ENCODE assay signal across 18 cellular contexts in the genomic region with DNA sequence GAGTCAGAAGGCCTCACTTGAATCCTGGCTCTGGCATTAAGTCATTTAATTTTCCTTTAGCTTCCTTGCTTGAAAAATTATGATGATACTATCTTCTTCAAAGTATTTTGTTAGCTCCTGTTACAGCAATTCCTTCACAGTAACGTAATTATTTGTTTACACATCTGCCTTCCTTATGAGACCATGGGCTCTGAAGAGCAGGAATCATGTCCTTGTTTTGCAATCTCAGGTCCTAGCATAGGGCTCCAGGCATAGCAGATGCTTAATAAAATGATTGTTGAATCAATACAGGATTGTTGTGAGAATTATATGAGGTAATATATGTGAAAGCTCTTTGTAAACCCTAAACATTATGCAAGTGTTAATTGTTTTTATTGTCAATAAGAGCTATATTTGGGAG. TPM values are rescaled to one million over a fixed set of nuclear protein-coding genes. Genes with fewer than 3 reads are reported as not detected.
DNase-seq lines count a peak whose midpoint lies in the region; ATAC-seq and TF ChIP-seq lines count a peak whose summit lies in the region.
"Had no signal": no experiment of that assay in that cellular context is flagged by ENCODE, and none has a peak within 500 bp of the region (broad histone marks: within the 10 kb centered on the region; RNA-seq: fewer than 3 reads in every experiment).

No MANE protein-coding gene starts in this region.

- H3K4me2 ChIP-seq in IMR-90 (ENCODE audit: low read depth, low read length) = no peak overlapping the region
- H3K4me2 ChIP-seq in osteoblast (ENCODE audit: insufficient read depth, low read length) = no peak overlapping the region
- H3K4me2 ChIP-seq: neural progenitor cell had no signal

- TF ChIP-seq CTCF in IMR-90 (conservative IDR thresholded peaks at IDR 0.05; ENCODE audit: low read depth, low read length) (no peak), osteoblast (IDR thresholded peaks at IDR 0.05; ENCODE audit: extremely low read depth, low read depth, low read length) (no peak), stomach (IDR thresholded peaks at IDR 0.05) (no peak), body of pancreas (IDR thresholded peaks at IDR 0.05) (no peak)

- H2BK15ac ChIP-seq in IMR-90 (ENCODE audit: low read depth, low read length) = no peak overlapping the region

- no peak overlapping the region for H3K4ac ChIP-seq in IMR-90 (ENCODE audit: low read depth, low read length)

- no peak overlapping the region for H3K23ac ChIP-seq in IMR-90 (ENCODE audit: low read depth, low read length)

- in situ Hi-C loops in IMR-90 (cut with MboI; ENCODE audit: low sequenced_read_pairs) = no loop called here

- dilution Hi-C loops in IMR-90 (cut with HindIII; ENCODE audit: low sequenced_read_pairs, unreplicated experiment) = no loop called here

- H4K91ac ChIP-seq in IMR-90 (ENCODE audit: insufficient read depth, low read depth, low read length) = no peak overlapping the region

- TF ChIP-seq POLR2A in IMR-90 (IDR thresholded peaks at IDR 0.05; ENCODE audit: low read depth, low read length) = no peak
- TF ChIP-seq POLR2A in stomach (IDR thresholded peaks at IDR 0.05) = no peak
- TF ChIP-seq POLR2A in body of pancreas (IDR thresholded peaks at IDR 0.05) = no peak

- no peak overlapping the region for H4K5ac ChIP-seq in IMR-90 (ENCODE audit: low read depth, low read length)

- no peak overlapping the region for H3K56ac ChIP-seq in IMR-90 (ENCODE audit: extremely low read depth, insufficient read depth, low read length)

- intact Hi-C loops in IMR-90 (cut with micrococcal nuclease) (no loop called here), sciatic nerve (cut with DNase I) (no loop called here), stomach (cut with DNase I; ENCODE audit: low total_unique reads) (no loop called here), body of pancreas (cut with DNase I) (no loop called here)

- H3K4me3 ChIP-seq in IMR-90 (ENCODE audit: insufficient read depth, low read depth, low read length) = no peak overlapping the region
- H3K4me3 ChIP-seq in osteoblast (ENCODE audit: insufficient read depth, low read length) = no peak overlapping the region
- no peak overlapping the region for H3K4me3 ChIP-seq in stomach
- no peak overlapping the region for H3K4me3 ChIP-seq in body of pancreas
- H3K4me3 ChIP-seq: GM12878, neural progenitor cell had no signal

- WGBS in IMR-90 (ENCODE audit: extremely low coverage in 2 of 2, insufficient read length in 1 of 2), 2 experiments = no CpG with 5 or more reads among the region's 1 CpG
- WGBS in stomach, 5 donors = 42 to 60% (median 52%) methylated on average over 1 of the region's 1 CpG
- 28 to 39% methylated on average over 1 of the region's 1 CpG for WGBS in body of pancreas, 2 donors

- H3K9me3 ChIP-seq in IMR-90 (ENCODE audit: control insufficient read depth, insufficient read depth, low read length) = no peaks in the 10 kb centered on the region
- no peaks in the 10 kb centered on the region for H3K9me3 ChIP-seq in osteoblast (ENCODE audit: low read depth, low read length)
- no peaks in the 10 kb centered on the region for H3K9me3 ChIP-seq in stomach
- no peaks in the 10 kb centered on the region for H3K9me3 ChIP-seq in body of pancreas

- peaks cover 15 to 51% of the 10 kb centered on the region in 2 experiments for H3K79me1 ChIP-seq in IMR-90 (ENCODE audit: low read depth in 1 of 2, low read length in 2 of 2)

- H3K36me3 ChIP-seq in IMR-90 (ENCODE audit: control insufficient read depth, insufficient read depth, low read length) (peaks cover 2% of the 10 kb centered on the region; the same call in 1 of the 2 replicates), osteoblast (ENCODE audit: insufficient read depth, low read length) (no peaks in the 10 kb centered on the region), stomach (no peaks in the 10 kb centered on the region), body of pancreas (replicated peaks in 1 of 2; ENCODE audit: insufficient read depth in 1 of 2, low read depth in 2 of 2) (no peaks in the 10 kb centered on the region)
- H3K36me3 ChIP-seq: neural progenitor cell had no signal

- no peak overlapping the region for H4K8ac ChIP-seq in IMR-90 (ENCODE audit: low read depth in 2 of 2, low read length in 2 of 2)

- BruUV-seq in IMR-90 (replicated peaks; lab: Mats Ljungman, UMichigan) = no TSS peak

- no peak overlapping the region for H2AK5ac ChIP-seq in IMR-90 (ENCODE audit: low read depth, low read length)

- TF ChIP-seq EP300 in stomach (IDR thresholded peaks at IDR 0.05) = no peak

- CTCF ChIA-PET in IMR-90 (lab: Yijun Ruan, JAX) = interaction anchor here (0.6 to 2.1 kb wide), 8 partner anchors 9 to 198 kb away, joined by 3 to 7 read pairs (median 4); a partner anchor contains a TSS

- H3K27me3 ChIP-seq in IMR-90 (ENCODE audit: control insufficient read depth, insufficient read depth, low read length) = no peaks in the 10 kb centered on the region
- no peaks in the 10 kb centered on the region for H3K27me3 ChIP-seq in osteoblast (ENCODE audit: insufficient read depth, low read length)
- no peaks in the 10 kb centered on the region for H3K27me3 ChIP-seq in stomach
- H3K27me3 ChIP-seq in body of pancreas = no peaks in the 10 kb centered on the region
- H3K27me3 ChIP-seq: neural progenitor cell had no signal

- H3K4me1 ChIP-seq in IMR-90 (ENCODE audit: control insufficient read depth, insufficient read depth, low read length) (0 out of 2 replicates have a peak, but pooled peaks cover 1% of the 10 kb centered on the region), osteoblast (ENCODE audit: insufficient read depth, low read length) (no peaks in the 10 kb centered on the region), stomach (peaks cover 0 to 14% (median 2%) of the 10 kb centered on the region in 4 donors), body of pancreas (peaks cover 8% of the 10 kb centered on the region)

- H2AFZ ChIP-seq in IMR-90 (replicated peaks; ENCODE audit: low read length, poor library complexity) (no peak overlapping the region), osteoblast (ENCODE audit: low read length) (no peak overlapping the region)
- H2AFZ ChIP-seq: neural progenitor cell had no signal

- ATAC-seq in IMR-90 (ENCODE audit: low read depth) (peak; percentile 90), sciatic nerve (peak; percentile 91), body of pancreas (no peak)
- ATAC-seq: esophagus mucosa, GM12878, Panc1 had no signal

- H2BK5ac ChIP-seq in IMR-90 (ENCODE audit: low read depth, low read length, poor library complexity, severe bottlenecking) = no peak overlapping the region

- no peak overlapping the region for H3K9ac ChIP-seq in IMR-90 (ENCODE audit: low read depth, low read length)
- H3K9ac ChIP-seq: neural progenitor cell had no signal

- peaks cover 4% of the 10 kb centered on the region; the same call in 1 of the 2 replicates for H4K20me1 ChIP-seq in IMR-90 (ENCODE audit: insufficient read depth, low read length)
- peaks cover 15% of the 10 kb centered on the region for H4K20me1 ChIP-seq in osteoblast (ENCODE audit: insufficient read depth, low read length)

- H2AK9ac ChIP-seq in IMR-90 (replicated peaks; ENCODE audit: low read depth, low read length, poor library complexity) = no peak overlapping the region

- H2BK20ac ChIP-seq in IMR-90 (ENCODE audit: low read depth, low read length) = no peak overlapping the region

- H3K18ac ChIP-seq in IMR-90 (ENCODE audit: low read depth, low read length) = no peak overlapping the region

- peak; percentile 14 for DNase-seq in NCI-H2171 treated with DMSO at 0.1 percent for 48 hours (lab: John Stamatoyannopoulos, UW)
- DNase-seq in NCI-H2171 (lab: John Stamatoyannopoulos, UW) = no peak
- DNase-seq in IMR-90 = peak; percentile 80
- peak; percentile 3 for DNase-seq in epithelial cell of prostate (ENCODE audit: low read depth, low spot score)
- no peak for DNase-seq in sciatic nerve (ENCODE audit: low spot score)
- no peak for DNase-seq in osteoblast (ENCODE audit: insufficient read length, low spot score, missing footprints)
- no peak for DNase-seq in stomach
- DNase-seq in body of pancreas = no peak
- DNase-seq: activated naive CD4-positive, alpha-beta T cell treated with anti-CD3 and anti-CD28 coated beads, Interleukin-2, amount 50 U/mL, for 16 hours; activated T-cell treated with anti-CD3 and anti-CD28 coated beads, Interleukin-2, amount 50 U/mL, for 1 hour; kidney; NCI-H1092; NCI-H82; stimulated activated CD4-positive, alpha-beta T cell treated with anti-CD3 and anti-CD28 coated beads, Interleukin-15, amount 100 ng/mL, for 24 hours had no signal

- TF ChIP-seq RAD21 in IMR-90 (IDR thresholded peaks at IDR 0.05; ENCODE audit: low read length) = no peak

- no peak overlapping the region for H2BK120ac ChIP-seq in IMR-90 (ENCODE audit: low read depth, low read length)

- no peaks in the 10 kb centered on the region; the same call in 1 of the 2 replicates for H3K9me1 ChIP-seq in IMR-90 (ENCODE audit: insufficient read depth, low read length)

- POLR2A ChIA-PET in IMR-90 (lab: Charles Lee; ENCODE audit: unreplicated experiment) = no interaction called here

- H3K14ac ChIP-seq in IMR-90 (replicated peaks; ENCODE audit: low read depth, low read length) = no peak overlapping the region

- H3K79me2 ChIP-seq in osteoblast (ENCODE audit: insufficient read depth, low read length) = peaks cover 49% of the 10 kb centered on the region

- no peak overlapping the region for H3K27ac ChIP-seq in IMR-90 (ENCODE audit: insufficient read depth, low read length)
- H3K27ac ChIP-seq in epithelial cell of prostate = no peak overlapping the region
- no peak overlapping the region for H3K27ac ChIP-seq in osteoblast (ENCODE audit: low read depth, low read length)
- no peak overlapping the region for H3K27ac ChIP-seq in stomach
- no peak overlapping the region for H3K27ac ChIP-seq in body of pancreas
- H3K27ac ChIP-seq: neural progenitor cell had no signal

TF ChIP-seq in IMR-90, 13 proteins besides CTCF, POLR2A, EP300 and RAD21 (continues in another document):
- TF ChIP-seq CEBPB (IDR thresholded peaks at IDR 0.05; ENCODE audit: low read depth, low read length) = peak; percentile 85

RNA-seq across cellular contexts. Expression of a gene that starts 25.5 kb away (rescaled TPM):
- total RNA-seq in IMR-90 (2012; rRNA removed) = 27.1 and 34.2 TPM in 2 replicates
- 12.4 and 13.3 TPM in 2 replicates for polyA plus RNA-seq in IMR-90 (2012; rRNA removed)
- 3.1 and 3.2 TPM in 2 replicates for polyA plus RNA-seq in IMR-90 (2012; cell fraction: cytosol; rRNA removed)
- 6.6 and 35.5 TPM in 2 replicates for polyA plus RNA-seq in IMR-90 (2012; cell fraction: nucleus; rRNA removed; ENCODE audit: low replicate concordance)
- total RNA-seq in sciatic nerve = 35.2 TPM
- total RNA-seq in osteoblast = 31.8 and 32.6 TPM in 2 replicates
- total RNA-seq in stomach = 10 to 100 TPM; 16.4 to 49.0 (median 29.5) TPM
- polyA plus RNA-seq in stomach = 1 to 10 TPM; 5.8 to 9.0 (median 7.9) TPM
- total RNA-seq in body of pancreas = 10 to 100 TPM; 10.5 to 15.6 TPM

RNA-seq across cellular contexts. Expression of a gene that starts 44.6 kb away (rescaled TPM):
- total RNA-seq in IMR-90 (2012; rRNA removed) (19.4 and 26.3 TPM in 2 replicates), sciatic nerve (13.7 TPM), osteoblast (9.7 and 11.6 TPM in 2 replicates), stomach (10 to 100 TPM in 1 of 5 donors, 1 to 10 TPM in 3, under 1 TPM in 1; 0.29 to 14.1 (median 5.8) TPM), body of pancreas (1 to 10 TPM in 1 of 2 donors, under 1 TPM in 1; 0.99 to 4.7 TPM)
- polyA plus RNA-seq in IMR-90 (2012; rRNA removed) (27.2 and 28.2 TPM in 2 replicates), stomach (10 to 100 TPM in 2 of 3 donors, 1 to 10 TPM in 1; 8.6 to 11.9 (median 10.5) TPM)
- polyA plus RNA-seq in IMR-90 (2012; cell fraction: cytosol; rRNA removed) = 16.4 and 33.4 TPM in 2 replicates
- 20.6 and 23.4 TPM in 2 replicates for polyA plus RNA-seq in IMR-90 (2012; cell fraction: nucleus; rRNA removed; ENCODE audit: low replicate concordance)

Comparison
In these comparisons a context has a peak if more than half of its experiments do, and no peak if none do; other contexts are left out.
1. DNase-seq: peak in NCI-H2171 treated with DMSO at 0.1 percent for 48 hours (single experiment), IMR-90 (single experiment) and epithelial cell of prostate (single experiment); none in NCI-H2171 (single experiment), sciatic nerve (single experiment), osteoblast (single experiment), stomach (single experiment) and body of pancreas (0 of 4).